ENCODE assay signal across 17 cellular contexts in genomic region chr9:11779971-11780370, GRCh38.
"Had no signal": no experiment of that assay in that cellular context is flagged by ENCODE, and none has a peak within 500 bp of the region (broad histone marks: within the 10 kb centered on the region; RNA-seq: fewer than 3 reads in every experiment).

No MANE protein-coding gene starts in this region.

- DNase-seq: effector CD8-positive, alpha-beta T cell; left colon; left ventricle myocardium superior; mesendoderm; naive B cell; psoas muscle; retina; right lobe of liver; stimulated activated CD4-positive, alpha-beta T cell treated with anti-CD3 and anti-CD28 coated beads, Interleukin-4, amount 100 ng/mL, for 1 hour; stimulated activated CD8-positive, alpha-beta memory T cell treated with anti-CD3 and anti-CD28 coated beads, Interleukin-4, amount 100 ng/mL, for 48 hours; stimulated activated naive CD8-positive, alpha-beta T cell treated with anti-CD3 and anti-CD28 coated beads, Interleukin-15, Interleukin-2, amounts not matched to agents 100 U/mL and 50 U/mL, for 24 hours; thyroid gland; uterus had no signal

- ATAC-seq: esophagus mucosa; gastroesophageal sphincter; left colon; left ventricle myocardium superior; psoas muscle; right lobe of liver; stimulated activated effector memory CD8-positive, alpha-beta T cell treated with anti-CD3 and anti-CD28 coated beads, Interleukin-12 subunit alpha, Interleukin-12 subunit beta, amount 100 ng/mL, for 72 hours; stimulated activated naive CD8-positive, alpha-beta T cell treated with anti-CD3 and anti-CD28 coated beads, Interleukin-15, Interleukin-2, amounts not matched to agents 100 U/mL and 50 U/mL, for 24 hours had no signal

- FAIRE-seq: endometrium had no signal
